Comparison of ENCODE assay signal across 2 cellular contexts in genomic region chr12:109258607-109259544, GRCh38.
TF ChIP-seq lines count a peak whose summit lies in the region.

No MANE protein-coding gene starts in this region.

TF ChIP-seq in Ishikawa, 13 proteins besides CTCF, POLR2A, EP300 and RAD21 (continued from another document):
- TF ChIP-seq REST (IDR thresholded peaks at IDR 0.05; ENCODE audit: low read depth) (peak; percentile 80), TAF1 (IDR thresholded peaks at IDR 0.05; ENCODE audit: low read depth) (no peak), MAX (IDR thresholded peaks at IDR 0.05) (no peak), CREB1 (IDR thresholded peaks at IDR 0.05; ENCODE audit: low read depth) (no peak), TEAD4 (IDR thresholded peaks at IDR 0.05) (no peak), USF1 (IDR thresholded peaks at IDR 0.05) (no peak)
TF ChIP-seq in Ishikawa: peak in this region for 1.

TF ChIP-seq in K562, 482 proteins besides CTCF, POLR2A, EP300 and RAD21 (continued from another document):
- 0 out of 2 replicates have a peak, but pooled peaks have one; percentile 41 for TF ChIP-seq REST (CRISPR knock-in tag; IDR thresholded peaks at IDR 0.05; ENCODE audit: low read depth)
- TF ChIP-seq CBX1 (IDR thresholded peaks at IDR 0.05; ENCODE audit: low read depth) = no peak
